In genomic region chr10:69391158-69391557, GRCh38 we compare ENCODE assay signal across 24 cellular contexts. TPM values are rescaled to one million over a fixed set of nuclear protein-coding genes. Genes with fewer than 3 reads are reported as not detected.
DNase-seq lines count a peak whose midpoint lies in the region; ATAC-seq and TF ChIP-seq lines count a peak whose summit lies in the region.
"Had no signal": no experiment of that assay in that cellular context is flagged by ENCODE, and none has a peak within 500 bp of the region (broad histone marks: within the 10 kb centered on the region; RNA-seq: fewer than 3 reads in every experiment).

No MANE protein-coding gene starts in this region.

- H3K36me3 Mint-ChIP-seq in activated naive CD4-positive, alpha-beta T cell treated with anti-CD3 and anti-CD28 coated beads for 36 hours (ENCODE audit: low read depth) = peaks cover 27% of the 10 kb centered on the region
- H3K36me3 Mint-ChIP-seq in H9 (ENCODE audit: insufficient read depth in 1 of 3, low read depth in 3 of 3) (peaks cover 45 to 58% (median 48%) of the 10 kb centered on the region in 3 experiments), mesothelial cell of epicardium (peaks cover 28% of the 10 kb centered on the region)

- H3K18ac ChIP-seq in H9 (ENCODE audit: insufficient read length, low read depth, low read length) = no peak overlapping the region

- no peaks in the 10 kb centered on the region for H3K23me2 ChIP-seq in H9 (ENCODE audit: insufficient read length, low read depth, low read length, poor library complexity, severe bottlenecking)

- no peaks in the 10 kb centered on the region for H3K9me3 ChIP-seq in H9 (ENCODE audit: control insufficient read depth, low read depth, low read length)
- H3K9me3 ChIP-seq: esophagus muscularis mucosa, gastrocnemius medialis, testis had no signal

- H3K27me3 ChIP-seq in H9 (ENCODE audit: insufficient read depth, low read length) = no peaks in the 10 kb centered on the region
- H3K27me3 ChIP-seq: esophagus muscularis mucosa, gastrocnemius medialis, testis had no signal

- H3K4ac ChIP-seq in H9 (ENCODE audit: low read depth, low read length) = no peak overlapping the region

- H3K9me3 Mint-ChIP-seq in activated naive CD4-positive, alpha-beta T cell treated with anti-CD3 and anti-CD28 coated beads for 36 hours = no peaks in the 10 kb centered on the region
- H3K9me3 Mint-ChIP-seq in H9 (no peaks in the 10 kb centered on the region), mesothelial cell of epicardium (no peaks in the 10 kb centered on the region)
- H3K9me3 Mint-ChIP-seq: activated naive CD8-positive, alpha-beta T cell treated with anti-CD3 and anti-CD28 coated beads, Interleukin-2, amount 10 ng/mL, durations not matched to agents 7 days and 5 days; stimulated activated naive B cell treated with anti-CD40 and anti-IgM and Interleukin-4, amounts not matched to agents 10 μg/mL and 1 μg/mL and 100 μg/mL, for 72 hours had no signal

- H4K20me1 ChIP-seq in H9 (ENCODE audit: control insufficient read depth, insufficient read depth, insufficient read length) = no peaks in the 10 kb centered on the region

- no peak overlapping the region for H4K8ac ChIP-seq in H9 (replicated peaks; ENCODE audit: insufficient read length, low read depth, low read length)

- H2BK20ac ChIP-seq in H9 (ENCODE audit: low read depth, low read length, poor library complexity, severe bottlenecking) = no peak overlapping the region

- H3K4me2 ChIP-seq in H9 (ENCODE audit: insufficient read depth, insufficient read length, low read length) = no peak overlapping the region

- no peak overlapping the region for H2AK5ac ChIP-seq in H9 (ENCODE audit: insufficient read length, low read length)

- H3K4me3 Mint-ChIP-seq in activated naive CD4-positive, alpha-beta T cell treated with anti-CD3 and anti-CD28 coated beads for 36 hours = no peak overlapping the region
- no peak overlapping the region for H3K4me3 Mint-ChIP-seq in H9
- H3K4me3 Mint-ChIP-seq in mesothelial cell of epicardium = no peak overlapping the region
- H3K4me3 Mint-ChIP-seq: activated naive CD8-positive, alpha-beta T cell treated with anti-CD3 and anti-CD28 coated beads, Interleukin-2, amount 10 ng/mL, durations not matched to agents 7 days and 5 days; naive B cell; stimulated activated naive B cell treated with anti-CD40 and anti-IgM and Interleukin-4, amounts not matched to agents 10 μg/mL and 1 μg/mL and 100 μg/mL, for 72 hours had no signal

- WGBS in H9 (ENCODE audit: extremely low coverage, insufficient read length, low lambda C conversion rate) = no CpG with 5 or more reads among the region's 6 CpGs

- no peak for DNase-seq in activated naive CD4-positive, alpha-beta T cell treated with anti-CD3 and anti-CD28 coated beads for 36 hours
- DNase-seq in activated naive CD4-positive, alpha-beta T cell treated with anti-CD3 and anti-CD28 coated beads, Interleukin-2, amount 50 U/mL, for 16 hours = no peak
- DNase-seq in H9 = no peak
- no peak for DNase-seq in coronary artery (ENCODE audit: low spot score)
- DNase-seq in mesothelial cell of epicardium (ENCODE audit: low spot score in 2 of 2, unreplicated experiment in 2 of 2) = no peak
- no peak for DNase-seq in central memory CD4-positive, alpha-beta T cell
- no peak for DNase-seq in glomerular visceral epithelial cell (ENCODE audit: extremely low spot score)
- DNase-seq: activated CD4-positive, alpha-beta T cell treated with anti-CD3 and anti-CD28 coated beads, Interleukin-2, amount 50 U/mL, for 1 hour; activated naive CD8-positive, alpha-beta T cell treated with anti-CD3 and anti-CD28 coated beads, Interleukin-2, amount 10 ng/mL, durations not matched to agents 7 days and 5 days; DMS53; effector CD8-positive, alpha-beta T cell; gastrocnemius medialis; GF-D8; MM.1S; naive B cell; NCI-H1436 treated with DMSO at 0.1 percent for 48 hours; NCI-H82; stimulated activated CD4-positive, alpha-beta T cell treated with anti-CD3 and anti-CD28 coated beads, Interleukin-2, amount 100 ng/mL, for 48 hours; stimulated activated naive B cell treated with anti-CD40 and anti-IgM and Interleukin-4, amounts not matched to agents 10 μg/mL and 1 μg/mL and 100 μg/mL, for 72 hours; testis had no signal

- H3K4me1 Mint-ChIP-seq in activated naive CD4-positive, alpha-beta T cell treated with anti-CD3 and anti-CD28 coated beads for 36 hours (ENCODE audit: low read depth) = peaks cover 23% of the 10 kb centered on the region
- H3K4me1 Mint-ChIP-seq in H9 = peaks cover 33 to 37% of the 10 kb centered on the region in 2 experiments
- H3K4me1 Mint-ChIP-seq in mesothelial cell of epicardium = peaks cover 2% of the 10 kb centered on the region

- H2AFZ ChIP-seq in H9 (ENCODE audit: low read length) = no peak overlapping the region

- peak overlapping the region; percentile 90 for H3K27ac Mint-ChIP-seq in activated naive CD4-positive, alpha-beta T cell treated with anti-CD3 and anti-CD28 coated beads for 36 hours
- H3K27ac Mint-ChIP-seq in H9 (peak overlapping the region in 2 of 3 experiments; percentile 44 to 74; a peak in 2 of 7 replicates), mesothelial cell of epicardium (peak overlapping the region; percentile 25)
- H3K27ac Mint-ChIP-seq: stimulated activated naive B cell treated with anti-CD40 and anti-IgM and Interleukin-4, amounts not matched to agents 10 μg/mL and 1 μg/mL and 100 μg/mL, for 72 hours had no signal

- no peak overlapping the region for H2BK12ac ChIP-seq in H9 (ENCODE audit: insufficient read length, low read depth, low read length)

- no peak overlapping the region for H2BK120ac ChIP-seq in H9 (ENCODE audit: low read depth, low read length, poor library complexity, severe bottlenecking)

- no peak overlapping the region for H3K4me3 ChIP-seq in coronary artery
- H3K4me3 ChIP-seq: esophagus muscularis mucosa, gastrocnemius medialis, testis had no signal

- no peaks in the 10 kb centered on the region for H3K27me3 Mint-ChIP-seq in activated naive CD4-positive, alpha-beta T cell treated with anti-CD3 and anti-CD28 coated beads for 36 hours (ENCODE audit: low read depth)
- H3K27me3 Mint-ChIP-seq in H9 (ENCODE audit: low read depth) (no peaks in the 10 kb centered on the region), mesothelial cell of epicardium (ENCODE audit: low read depth) (no peaks in the 10 kb centered on the region)
- H3K27me3 Mint-ChIP-seq: activated naive CD8-positive, alpha-beta T cell treated with anti-CD3 and anti-CD28 coated beads, Interleukin-2, amount 10 ng/mL, durations not matched to agents 7 days and 5 days; naive B cell; stimulated activated naive B cell treated with anti-CD40 and anti-IgM and Interleukin-4, amounts not matched to agents 10 μg/mL and 1 μg/mL and 100 μg/mL, for 72 hours had no signal

- H4K91ac ChIP-seq in H9 (ENCODE audit: insufficient read length, low read depth, low read length) = no peak overlapping the region

- no peak overlapping the region for H2BK5ac ChIP-seq in H9 (ENCODE audit: insufficient read length, low read length)

- no peaks in the 10 kb centered on the region for H3K79me2 ChIP-seq in H9 (ENCODE audit: insufficient read depth, low read length)

- ATAC-seq in HG03378 (IDR thresholded peaks at IDR 0.05; ENCODE audit: unreplicated experiment) = no peak
- ATAC-seq: gastrocnemius medialis; stimulated activated naive B cell treated with anti-CD40 and anti-IgM and Interleukin-4, amounts not matched to agents 10 μg/mL and 1 μg/mL and 100 μg/mL, for 72 hours had no signal

- no peak overlapping the region for H3K14ac ChIP-seq in H9 (ENCODE audit: insufficient read depth, low read length)

- TF ChIP-seq CTCF in H9 (conservative IDR thresholded peaks at IDR 0.05) (no peak), coronary artery (IDR thresholded peaks at IDR 0.05) (no peak), mesothelial cell of epicardium (IDR thresholded peaks at IDR 0.05; ENCODE audit: unreplicated experiment) (no peak)

- H3K27ac ChIP-seq in H9 (ENCODE audit: insufficient read length, low read depth, low read length) (no peak overlapping the region), coronary artery (peak overlapping the region; percentile 2 to 42)
- H3K27ac ChIP-seq: gastrocnemius medialis, testis had no signal

- no peak overlapping the region for H3T11ph ChIP-seq in H9 (ENCODE audit: low read length)

- no peak overlapping the region for H3K56ac ChIP-seq in H9 (ENCODE audit: insufficient read length, low read depth, low read length)

- no peak overlapping the region for H4K5ac ChIP-seq in H9 (ENCODE audit: insufficient read length, low read depth, low read length)

- intact Hi-C loops in activated naive CD4-positive, alpha-beta T cell treated with anti-CD3 and anti-CD28 coated beads for 36 hours (cut with micrococcal nuclease) = loop anchor here (5.0 kb wide), 3 partner anchors 74 to 434 kb away; partner anchors contain the start of gene DDX21

- CTCF ChIA-PET in activated naive CD4-positive, alpha-beta T cell treated with anti-CD3 and anti-CD28 coated beads for 36 hours (lab: Charles Lee) = interaction anchor here (0.6 to 2.9 kb wide), 8 partner anchors 12 to 297 kb away, joined by 3 to 17 read pairs (median 6); no protein-coding TSS in a partner anchor

- no peak overlapping the region for H3K9ac ChIP-seq in H9 (ENCODE audit: extremely low read depth, insufficient read length, low read length)

- H2BK15ac ChIP-seq in H9 (ENCODE audit: low read depth, low read length) = no peak overlapping the region

- H3K4me1 ChIP-seq in H9 (ENCODE audit: insufficient read depth, low read length) = peaks cover 16% of the 10 kb centered on the region; the same call in 1 of the 2 replicates

- H3K23ac ChIP-seq in H9 (ENCODE audit: insufficient read length, low read depth, low read length) = no peak overlapping the region

- no peaks in the 10 kb centered on the region for H3K79me1 ChIP-seq in H9 (ENCODE audit: insufficient read depth, low read depth, low read length, poor library complexity, severe bottlenecking)

RNA-seq across cellular contexts. Expression of gene TACR2, which starts 25.6 kb away (rescaled TPM):
- total RNA-seq in activated naive CD4-positive, alpha-beta T cell treated with anti-CD3 and anti-CD28 coated beads for 36 hours = not detected
- total RNA-seq in H9 (2021) (not detected in 2 replicates), mesothelial cell of epicardium (not detected in 3 replicates)
- total RNA-seq: activated naive CD8-positive, alpha-beta T cell treated with anti-CD3 and anti-CD28 coated beads, Interleukin-2, amount 10 ng/mL, durations not matched to agents 7 days and 5 days; kidney epithelial cell; T-helper 1 cell treated with Interleukin-12 subunit alpha and Interleukin-12 subunit beta and Interleukin-4 antibody, amounts not matched to agents 30 ng/mL and 1 ng/mL, for 36 hours had no signal

Comparison
In these comparisons a context has a peak if more than half of its experiments do, and no peak if none do; other contexts are left out.
1. H3K27ac Mint-ChIP-seq: peak in every context shown above with its lines; median percentile 90 in activated naive CD4-positive, alpha-beta T cell treated with anti-CD3 and anti-CD28 coated beads for 36 hours; 59 in H9; 25 in mesothelial cell of epicardium.